12 cellular contexts compared by ENCODE assay signal in the genomic region with DNA sequence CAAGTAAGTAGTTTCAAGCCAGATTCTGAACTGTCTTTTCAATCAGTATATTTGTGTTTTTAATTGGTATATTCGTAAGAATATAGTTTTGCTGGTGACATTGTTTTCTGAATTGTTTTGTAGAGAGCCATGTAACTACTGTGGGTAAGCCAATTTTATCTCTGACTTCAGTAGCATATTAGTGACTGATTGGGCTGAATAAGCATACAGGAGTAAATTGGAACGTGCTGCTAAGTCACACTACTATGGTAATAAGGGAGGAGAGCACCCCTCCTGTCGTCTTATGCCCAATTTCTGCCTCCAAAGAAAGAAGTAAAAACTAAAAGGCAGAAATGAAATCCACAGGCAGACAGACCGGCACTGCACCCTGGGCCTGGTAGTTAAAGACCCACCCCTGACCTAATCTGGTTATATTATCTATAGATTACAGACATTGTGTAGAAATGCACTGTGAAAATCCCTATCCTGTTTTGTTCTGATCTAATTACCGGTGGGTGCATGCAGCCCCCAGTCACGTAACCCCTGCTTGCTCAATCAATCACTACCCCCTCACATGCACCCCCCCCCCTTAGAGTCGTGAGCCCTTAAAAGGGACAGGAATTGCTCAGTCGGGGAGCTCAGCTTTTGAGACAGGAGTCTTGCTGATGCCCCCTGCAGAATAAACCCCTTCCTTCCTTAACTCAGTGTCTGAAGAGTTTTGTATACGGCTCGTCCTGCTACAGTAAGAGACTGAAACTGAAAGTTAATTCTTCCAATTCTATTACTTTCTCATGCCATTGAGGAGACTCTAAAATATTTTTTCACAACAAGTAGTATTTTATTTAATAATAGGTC.
DNase-seq lines count a peak whose midpoint lies in the region; ATAC-seq and TF ChIP-seq lines count a peak whose summit lies in the region.
"Had no signal": no experiment of that assay in that cellular context is flagged by ENCODE, and none has a peak within 500 bp of the region (broad histone marks: within the 10 kb centered on the region; RNA-seq: fewer than 3 reads in every experiment).

No MANE protein-coding gene starts in this region.

- no peaks in the 10 kb centered on the region for H3K9me3 Mint-ChIP-seq in neural progenitor cell

- no peak overlapping the region for H3K27ac Mint-ChIP-seq in neural progenitor cell
- H3K27ac Mint-ChIP-seq: activated CD4-positive, alpha-beta memory T cell treated with anti-CD3 and anti-CD28 coated beads, Interleukin-2, amount 10 ng/mL, durations not matched to agents 7 days and 5 days had no signal

- H3K4me2 ChIP-seq in neural progenitor cell = peak overlapping the region; percentile 9
- H3K4me2 ChIP-seq: hepatocyte had no signal

- H2AFZ ChIP-seq in neural progenitor cell (replicated peaks) = no peak overlapping the region
- H2AFZ ChIP-seq: hepatocyte had no signal

- H3K36me3 ChIP-seq in GM06990 (ENCODE audit: control insufficient read depth, insufficient read depth, low read length) (no peaks in the 10 kb centered on the region), neural progenitor cell (no peaks in the 10 kb centered on the region), esophagus squamous epithelium (no peaks in the 10 kb centered on the region)

- DNase-seq in GM06990 (ENCODE audit: extremely low read depth, insufficient read length) = peak; percentile 20
- peak; percentile 31 for DNase-seq in UCSD-AML1 (lab: John Stamatoyannopoulos, UW; ENCODE audit: unreplicated experiment)
- peak; percentile 60 for DNase-seq in neural progenitor cell (ENCODE audit: low spot score)
- no peak for DNase-seq in esophagus squamous epithelium (lab: John Stamatoyannopoulos, UW)
- no peak for DNase-seq in germinal center (ENCODE audit: low spot score)
- DNase-seq: activated CD4-positive, alpha-beta memory T cell treated with anti-CD3 and anti-CD28 coated beads, Interleukin-2, amount 10 ng/mL, durations not matched to agents 7 days and 5 days; amygdala; DND-41; NCI-H2107 had no signal

- no peaks in the 10 kb centered on the region for H4K20me1 ChIP-seq in neural progenitor cell (ENCODE audit: low read depth)

- peaks cover 3% of the 10 kb centered on the region for H3K4me1 Mint-ChIP-seq in neural progenitor cell
- H3K4me1 Mint-ChIP-seq: activated CD4-positive, alpha-beta memory T cell treated with anti-CD3 and anti-CD28 coated beads, Interleukin-2, amount 10 ng/mL, durations not matched to agents 7 days and 5 days had no signal

- H3K9me3 ChIP-seq in neural progenitor cell (ENCODE audit: low read depth) (no peaks in the 10 kb centered on the region), esophagus squamous epithelium (peaks cover 0 to 5% (median 0%) of the 10 kb centered on the region in 3 donors)

- H3K27ac ChIP-seq in neural progenitor cell = no peak overlapping the region
- no peak overlapping the region for H3K27ac ChIP-seq in esophagus squamous epithelium
- H3K27ac ChIP-seq: hepatocyte had no signal

- H3K4me3 ChIP-seq in GM06990 (replicated peaks; ENCODE audit: low read depth, low read length) (peak overlapping the region; percentile 35), neural progenitor cell (no peak overlapping the region), esophagus squamous epithelium (peak overlapping the region in 1 of 4 donors; percentile 37)
- H3K4me3 ChIP-seq: hepatocyte had no signal

- 53 to 58% methylated on average over 8 to 10 of the region's 10 CpGs for WGBS in esophagus squamous epithelium, 2 donors

- H3K27me3 ChIP-seq in GM06990 (replicated peaks; ENCODE audit: control insufficient read depth, insufficient read depth, low read length) = no peaks in the 10 kb centered on the region
- no peaks in the 10 kb centered on the region for H3K27me3 ChIP-seq in neural progenitor cell
- H3K27me3 ChIP-seq in esophagus squamous epithelium = no peaks in the 10 kb centered on the region
- H3K27me3 ChIP-seq: hepatocyte had no signal

- peak; percentile 90 for ATAC-seq in HG03097 (IDR thresholded peaks at IDR 0.05; ENCODE audit: low FRiP score, unreplicated experiment)
- no peak for ATAC-seq in GM21526 (IDR thresholded peaks at IDR 0.05; ENCODE audit: low FRiP score, unreplicated experiment)

- no peaks in the 10 kb centered on the region for H3K36me3 Mint-ChIP-seq in neural progenitor cell

- no peaks in the 10 kb centered on the region for H3F3A ChIP-seq in neural progenitor cell (ENCODE audit: low read depth)

- H3K79me2 ChIP-seq in neural progenitor cell (ENCODE audit: low read depth) = no peaks in the 10 kb centered on the region
- H3K79me2 ChIP-seq: hepatocyte had no signal

- H3K4me1 ChIP-seq in neural progenitor cell (peaks cover 11% of the 10 kb centered on the region), esophagus squamous epithelium (no peaks in the 10 kb centered on the region)

- intact Hi-C loops in esophagus squamous epithelium (cut with DNase I) = no loop called here

- no peak overlapping the region for H3K4me3 Mint-ChIP-seq in neural progenitor cell
- H3K4me3 Mint-ChIP-seq: activated CD4-positive, alpha-beta memory T cell treated with anti-CD3 and anti-CD28 coated beads, Interleukin-2, amount 10 ng/mL, durations not matched to agents 7 days and 5 days had no signal

- H3K9ac ChIP-seq in neural progenitor cell = no peak overlapping the region

- peaks cover 3% of the 10 kb centered on the region for H3K27me3 Mint-ChIP-seq in neural progenitor cell (ENCODE audit: insufficient read depth, low read depth)
- H3K27me3 Mint-ChIP-seq: activated CD4-positive, alpha-beta memory T cell treated with anti-CD3 and anti-CD28 coated beads, Interleukin-2, amount 10 ng/mL, durations not matched to agents 7 days and 5 days had no signal

- no peak for TF ChIP-seq CTCF in GM06990 (IDR thresholded peaks at IDR 0.05; ENCODE audit: insufficient read depth, low read length, poor library complexity, severe bottlenecking)
- TF ChIP-seq CTCF in neural progenitor cell (IDR thresholded peaks at IDR 0.05) = no peak
- no peak for TF ChIP-seq CTCF in esophagus squamous epithelium (IDR thresholded peaks at IDR 0.05)

- TF ChIP-seq POLR2A in esophagus squamous epithelium (IDR thresholded peaks at IDR 0.05) = no peak

Comparison
In these comparisons a context has a peak if more than half of its experiments do, and no peak if none do; other contexts are left out.
1. DNase-seq: peak in GM06990 (single experiment), UCSD-AML1 (single experiment) and neural progenitor cell (single experiment); none in esophagus squamous epithelium (single experiment) and germinal center (single experiment).